ENCODE assay signal across 22 cellular contexts in the genomic region with DNA sequence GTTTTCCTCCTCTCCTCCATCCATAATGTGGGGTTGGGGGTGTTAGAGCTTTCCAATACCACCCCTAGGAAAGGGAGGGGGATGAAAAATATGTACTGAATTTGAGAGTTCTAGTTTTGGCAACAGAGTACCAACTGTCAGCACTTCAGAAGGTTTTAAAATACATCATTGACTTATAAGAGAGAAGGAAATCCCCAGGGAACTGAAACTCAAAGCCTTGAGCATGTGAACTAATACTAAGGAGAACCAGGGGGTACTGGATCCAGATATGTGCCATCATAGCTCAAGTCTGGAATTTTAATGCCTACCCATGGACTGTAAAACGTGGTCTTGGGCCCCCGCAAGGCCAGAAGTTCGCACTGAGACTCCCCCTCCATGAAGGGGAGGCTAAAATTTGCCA. TPM values are rescaled to one million over a fixed set of nuclear protein-coding genes. Genes with fewer than 3 reads are reported as not detected.
"Had no signal": no experiment of that assay in that cellular context is flagged by ENCODE, and none has a peak within 500 bp of the region (broad histone marks: within the 10 kb centered on the region; RNA-seq: fewer than 3 reads in every experiment).

No MANE protein-coding gene starts in this region.

- ATAC-seq: body of pancreas, esophagus mucosa, foreskin keratinocyte had no signal

- H3K9me3 Mint-ChIP-seq: activated CD4-positive, alpha-beta T cell treated with anti-CD3 and anti-CD28 coated beads, Interleukin-2, amount 10 ng/mL, durations not matched to agents 24 days and 14 days; immature natural killer cell; natural killer cell treated with Interleukin-12 subunit alpha and Interleukin-12 subunit beta and Interleukin-15 and Interleukin-18, amount 100 ng/mL, for 72 hours had no signal

- H3K4me3 ChIP-seq: body of pancreas, colonic mucosa, right atrium auricular region, stomach, testis, upper lobe of left lung had no signal

- H3K9me3 ChIP-seq: body of pancreas, colonic mucosa, testis had no signal

- H3K36me3 Mint-ChIP-seq: activated naive CD8-positive, alpha-beta T cell treated with anti-CD3 and anti-CD28 coated beads for 36 hours; immature natural killer cell; natural killer cell treated with Interleukin-12 subunit alpha and Interleukin-12 subunit beta and Interleukin-15 and Interleukin-18, amount 100 ng/mL, for 72 hours had no signal

- DNase-seq: activated CD4-positive, alpha-beta T cell treated with anti-CD3 and anti-CD28 coated beads, Interleukin-2, amount 10 ng/mL, durations not matched to agents 24 days and 14 days; activated CD4-positive, CD25-positive, alpha-beta regulatory T cell; activated naive CD8-positive, alpha-beta T cell treated with anti-CD3 and anti-CD28 coated beads for 36 hours; amygdala; body of pancreas; caudate nucleus; colonic mucosa; foreskin keratinocyte; head of caudate nucleus; immature natural killer cell; nucleus accumbens; stimulated activated CD4-positive, alpha-beta T cell treated with anti-CD3 and anti-CD28 coated beads, Interleukin-1b, Interleukin-23, amount 100 ng/mL, for 48 hours; stomach; T-helper 2 cell; testis; upper lobe of left lung had no signal

- H3K36me3 ChIP-seq: colonic mucosa, right atrium auricular region, stomach, upper lobe of left lung had no signal

- H3K27ac Mint-ChIP-seq: activated CD4-positive, alpha-beta T cell treated with anti-CD3 and anti-CD28 coated beads, Interleukin-2, amount 10 ng/mL, durations not matched to agents 24 days and 14 days; activated naive CD8-positive, alpha-beta T cell treated with anti-CD3 and anti-CD28 coated beads for 36 hours; immature natural killer cell; natural killer cell treated with Interleukin-12 subunit alpha and Interleukin-12 subunit beta and Interleukin-15 and Interleukin-18, amount 100 ng/mL, for 72 hours had no signal

- H3K27me3 ChIP-seq: body of pancreas, colonic mucosa, foreskin keratinocyte, right atrium auricular region, testis, upper lobe of left lung had no signal

- H3K4me3 Mint-ChIP-seq: activated CD4-positive, alpha-beta T cell treated with anti-CD3 and anti-CD28 coated beads, Interleukin-2, amount 10 ng/mL, durations not matched to agents 24 days and 14 days; activated naive CD8-positive, alpha-beta T cell treated with anti-CD3 and anti-CD28 coated beads for 36 hours; immature natural killer cell; natural killer cell treated with Interleukin-12 subunit alpha and Interleukin-12 subunit beta and Interleukin-15 and Interleukin-18, amount 100 ng/mL, for 72 hours had no signal

- H3K4me1 Mint-ChIP-seq: activated CD4-positive, alpha-beta T cell treated with anti-CD3 and anti-CD28 coated beads, Interleukin-2, amount 10 ng/mL, durations not matched to agents 24 days and 14 days; activated naive CD8-positive, alpha-beta T cell treated with anti-CD3 and anti-CD28 coated beads for 36 hours; immature natural killer cell had no signal

RNA-seq across cellular contexts. Expression of gene CACNG5, which starts 15.8 kb away (rescaled TPM):
- total RNA-seq: activated CD4-positive, alpha-beta T cell treated with anti-CD3 and anti-CD28 coated beads, Interleukin-2, amount 10 ng/mL, durations not matched to agents 24 days and 14 days; activated naive CD8-positive, alpha-beta T cell treated with anti-CD3 and anti-CD28 coated beads for 36 hours; esophagus mucosa; foreskin keratinocyte; lower leg skin; mesenteric fat pad; natural killer cell treated with Interleukin-12 subunit alpha and Interleukin-12 subunit beta and Interleukin-15 and Interleukin-18, amount 100 ng/mL, for 72 hours; posterior vena cava; right atrium auricular region; stomach; upper lobe of left lung had no signal
